Comparison of ENCODE assay signal across 18 cellular contexts in genomic region chr6:41036601-41037000, GRCh38. TPM values are rescaled to one million over a fixed set of nuclear protein-coding genes. Genes with fewer than 3 reads are reported as not detected.
"Had no signal": no experiment of that assay in that cellular context is flagged by ENCODE, and none has a peak within 500 bp of the region (broad histone marks: within the 10 kb centered on the region; RNA-seq: fewer than 3 reads in every experiment).

No MANE protein-coding gene starts in this region.

- H3K27ac ChIP-seq: psoas muscle, right lobe of liver, spleen, upper lobe of right lung had no signal

- H3K27me3 ChIP-seq: right lobe of liver, spleen, upper lobe of right lung had no signal

- H3K36me3 ChIP-seq: upper lobe of right lung had no signal

- H3K9me3 ChIP-seq: psoas muscle, right lobe of liver, spleen, upper lobe of right lung had no signal

- DNase-seq: activated CD4-positive, alpha-beta T cell treated with anti-CD3 and anti-CD28 coated beads for 1 hour; activated CD4-positive, alpha-beta T cell treated with anti-CD3 and anti-CD28 coated beads, Interleukin-2, amount 50 U/mL, for 48 hours; activated CD8-positive, alpha-beta memory T cell treated with anti-CD3 and anti-CD28 coated beads, Interleukin-2, amount 10 ng/mL, durations not matched to agents 7 days and 5 days; activated gamma-delta T cell treated with Interleukin-2 at 50 U/mL for 16 hours; activated naive CD8-positive, alpha-beta T cell treated with anti-CD3 and anti-CD28 coated beads for 36 hours; activated T-cell treated with anti-CD3 and anti-CD28 coated beads, Interleukin-2, amount 50 U/mL, for 4 hours; left colon; psoas muscle; right lobe of liver; spleen; stimulated activated CD4-positive, alpha-beta T cell treated with anti-CD3 and anti-CD28 coated beads, Interleukin-1b, Interleukin-23, amount 100 ng/mL, for 48 hours; stimulated activated naive CD4-positive, alpha-beta T cell treated with Interleukin-2 at 50 U/mL for 16 hours; T-helper 9 cell; upper lobe of right lung had no signal

- ATAC-seq: activated CD8-positive, alpha-beta memory T cell treated with anti-CD3 and anti-CD28 coated beads, Interleukin-2, amount 10 ng/mL, durations not matched to agents 7 days and 5 days; activated T-cell treated with anti-CD3 and anti-CD28 coated beads, Interleukin-2, amount 50 U/mL, for 4 hours; left colon; psoas muscle; upper lobe of right lung had no signal

- H3K4me3 ChIP-seq: psoas muscle, spleen, upper lobe of right lung had no signal

- H3K4me1 ChIP-seq: spleen, upper lobe of right lung had no signal

RNA-seq across cellular contexts. Expression of gene TSPO2, which starts 5.7 kb away (rescaled TPM):
- total RNA-seq: activated CD8-positive, alpha-beta memory T cell treated with anti-CD3 and anti-CD28 coated beads, Interleukin-2, amount 10 ng/mL, durations not matched to agents 7 days and 5 days; activated naive CD8-positive, alpha-beta T cell treated with anti-CD3 and anti-CD28 coated beads for 36 hours; activated T-cell treated with anti-CD3 and anti-CD28 coated beads, Interleukin-2, amount 50 U/mL, for 4 hours; left colon; lung microvascular endothelial cell; occipital lobe; temporal lobe; upper lobe of right lung had no signal
- polyA plus RNA-seq: psoas muscle had no signal

RNA-seq across cellular contexts. Expression of gene APOBEC2, which starts 16.4 kb away (rescaled TPM):
- total RNA-seq: activated CD8-positive, alpha-beta memory T cell treated with anti-CD3 and anti-CD28 coated beads, Interleukin-2, amount 10 ng/mL, durations not matched to agents 7 days and 5 days; activated naive CD8-positive, alpha-beta T cell treated with anti-CD3 and anti-CD28 coated beads for 36 hours; activated T-cell treated with anti-CD3 and anti-CD28 coated beads, Interleukin-2, amount 50 U/mL, for 4 hours; left colon; lung microvascular endothelial cell; mucosa of gallbladder; right lobe of liver; temporal lobe; upper lobe of right lung had no signal
- polyA plus RNA-seq: spleen had no signal
